1 cellular context compared by ENCODE assay signal in genomic region chr16:75093598-75094540, GRCh38.
TF ChIP-seq lines count a peak whose summit lies in the region.

No MANE protein-coding gene starts in this region.

TF ChIP-seq in HCT116, 20 proteins besides CTCF, POLR2A, EP300 and RAD21 (continued from another document):
- TF ChIP-seq REST (IDR thresholded peaks at IDR 0.05; ENCODE audit: low read depth) (no peak), SP1 (IDR thresholded peaks at IDR 0.05; ENCODE audit: low read depth) (no peak), SRF (IDR thresholded peaks at IDR 0.05; ENCODE audit: low read depth) (no peak), MAX (IDR thresholded peaks at IDR 0.05) (no peak), FOSL1 (IDR thresholded peaks at IDR 0.05; ENCODE audit: low read depth) (no peak), CEBPB (IDR thresholded peaks at IDR 0.05; ENCODE audit: low read depth) (no peak), EZH2phosphoT487 (IDR thresholded peaks at IDR 0.05; ENCODE audit: borderline replicate concordance) (no peak), ZNF274 (IDR thresholded peaks at IDR 0.05; ENCODE audit: low read depth, low read length) (no peak), POLR2AphosphoS5 (IDR thresholded peaks at IDR 0.05; ENCODE audit: low read depth, low read length) (no peak), SIN3A (IDR thresholded peaks at IDR 0.05; ENCODE audit: low read depth) (no peak), EGR1 (IDR thresholded peaks at IDR 0.05; ENCODE audit: low read depth) (no peak)
